ENCODE assay signal across 17 cellular contexts in the genomic region with DNA sequence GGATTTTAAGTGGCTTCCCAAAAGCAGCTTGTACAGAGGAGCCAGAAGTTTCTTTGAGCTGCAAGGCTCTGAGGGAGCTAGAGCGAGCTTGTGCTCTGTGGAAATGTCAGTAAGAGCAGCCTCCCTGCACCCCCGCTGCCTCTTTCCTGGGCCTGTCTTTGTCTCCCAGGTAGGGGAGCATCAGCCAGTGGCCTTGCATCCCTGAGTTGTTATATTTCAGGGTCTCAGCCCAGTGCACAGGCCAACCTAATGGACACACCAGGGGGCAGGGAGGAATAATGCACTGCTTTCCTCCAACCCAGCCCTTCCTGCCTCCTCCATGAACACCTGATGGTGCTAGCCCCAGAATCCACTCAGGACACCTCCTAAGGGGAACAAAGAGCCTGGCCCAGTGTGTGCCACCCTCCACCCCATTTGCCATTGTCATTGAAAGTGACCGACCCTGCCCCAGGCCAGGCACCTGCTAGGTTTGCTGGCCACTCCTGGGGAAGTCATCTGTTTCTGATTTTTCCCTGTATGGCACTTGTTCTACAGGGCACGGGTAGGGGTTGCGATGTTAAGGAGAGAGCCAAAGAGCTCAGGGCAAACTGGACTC. TPM values are rescaled to one million over a fixed set of nuclear protein-coding genes. Genes with fewer than 3 reads are reported as not detected.
A peak's percentile ranks its signal among the peaks of the same experiment; 100 is the strongest.
DNase-seq lines count a peak whose midpoint lies in the region; FAIRE-seq and TF ChIP-seq lines count a peak whose summit lies in the region.
"Had no signal": no experiment of that assay in that cellular context is flagged by ENCODE, and none has a peak within 500 bp of the region (broad histone marks: within the 10 kb centered on the region; RNA-seq: fewer than 3 reads in every experiment).

No MANE protein-coding gene starts in this region.

- H2BK20ac ChIP-seq in H1 (ENCODE audit: low read length): no peak overlapping the region

- H3K36me3 ChIP-seq in H7 (replicated peaks; ENCODE audit: control insufficient read depth, insufficient read depth, low read length) (no peaks in the 10 kb centered on the region), H1 (ENCODE audit: control insufficient read depth in 2 of 4, insufficient read depth in 4 of 4, low read length in 3 of 4) (no peaks in the 10 kb centered on the region)

- peak; percentile 25 for DNase-seq in NCI-H146 (lab: John Stamatoyannopoulos, UW)
- DNase-seq in NCI-H146 treated with DMSO at 0.1 percent for 48 hours (lab: John Stamatoyannopoulos, UW; ENCODE audit: unreplicated experiment): no peak
- peak; percentile 36 for DNase-seq in H7
- no peak for DNase-seq in H1 (ENCODE audit: low read depth in 1 of 2, low spot score in 2 of 2)
- peak; percentile 75 for DNase-seq in osteocyte (ENCODE audit: extremely low spot score, unreplicated experiment)
- DNase-seq in activated CD4-positive, alpha-beta memory T cell treated with anti-CD3 and anti-CD28 coated beads for 36 hours: no peak
- no peak for DNase-seq in NCI-H1092 treated with DMSO at 0.1 percent for 48 hours (lab: John Stamatoyannopoulos, UW)
- DNase-seq in NCI-H187 (lab: John Stamatoyannopoulos, UW): no peak
- DNase-seq: CD8-positive, alpha-beta T cell; COR-L47; DND-41; GDM1 had no signal

- no peak overlapping the region for H2BK5ac ChIP-seq in H1 (ENCODE audit: low read depth, low read length)

- WGBS in H1 (ENCODE audit: extremely low coverage in 1 of 2, insufficient coverage in 1 of 2, insufficient read length in 1 of 2, insufficient replicate concordance in 2 of 2, low coverage in 1 of 2, low lambda C conversion rate in 2 of 2, missing lambda C conversion rate in 1 of 2), 2 experiments: 78% methylated on average over 5 of the region's 5 CpGs; no CpG with 5 or more reads in 1 of the 2 experiments

- no peak overlapping the region for H2AK5ac ChIP-seq in H1 (ENCODE audit: low read depth, low read length)

- H3K4ac ChIP-seq in H1 (replicated peaks; ENCODE audit: insufficient read length, low read depth, low read length): no peak overlapping the region

- no peak overlapping the region for H3K27ac ChIP-seq in H1 (ENCODE audit: low read depth, low read length)
- H3K27ac ChIP-seq: 22Rv1, HL-60 had no signal

- TF ChIP-seq RAD21 in H1 (IDR thresholded peaks at IDR 0.05 in 1 of 2, conservative IDR thresholded peaks at IDR 0.05 in 1 of 2; ENCODE audit: low read depth in 2 of 2, low read length in 2 of 2): no peak

- H3K79me2 ChIP-seq in H1 (ENCODE audit: control insufficient read depth in 1 of 2, insufficient read depth in 2 of 2, low read length in 2 of 2): no peaks in the 10 kb centered on the region

- no peak overlapping the region for H3K9ac ChIP-seq in H1 (replicated peaks in 1 of 4; ENCODE audit: extremely low read depth in 1 of 4, low read depth in 3 of 4, low read length in 3 of 4)

- no peak for TF ChIP-seq POLR2A in H1 (IDR thresholded peaks at IDR 0.05; ENCODE audit: control extremely low read depth in 1 of 2, low read depth in 2 of 2, low read length in 2 of 2)

- H3K27me3 Mint-ChIP-seq in osteocyte (ENCODE audit: unreplicated experiment): peaks cover 37% of the 10 kb centered on the region
- no peaks in the 10 kb centered on the region for H3K27me3 Mint-ChIP-seq in activated CD4-positive, alpha-beta memory T cell treated with anti-CD3 and anti-CD28 coated beads for 36 hours

- no peak overlapping the region for H3K14ac ChIP-seq in H1 (ENCODE audit: insufficient read length)

- no peak overlapping the region for H4K91ac ChIP-seq in H1 (replicated peaks; ENCODE audit: insufficient read length, low read length)

- H3K23me2 ChIP-seq in H1 (ENCODE audit: low read depth, low read length): no peaks in the 10 kb centered on the region

- no peak overlapping the region for H4K8ac ChIP-seq in H1 (ENCODE audit: extremely low read depth, insufficient read depth, low read length)

- TF ChIP-seq CTCF in H1 (IDR thresholded peaks at IDR 0.05; ENCODE audit: control extremely low read depth in 1 of 3, insufficient read depth in 1 of 3, low read depth in 1 of 3, low read length in 3 of 3) (no peak), osteocyte (IDR thresholded peaks at IDR 0.05) (no peak)

- no peak overlapping the region for H2BK120ac ChIP-seq in H1 (replicated peaks; ENCODE audit: low read depth, low read length)

- TF ChIP-seq EP300 in H1 (IDR thresholded peaks at IDR 0.05; ENCODE audit: borderline replicate concordance in 1 of 2, low read depth in 2 of 2, low read length in 2 of 2): no peak

- H3K23ac ChIP-seq in H1 (ENCODE audit: insufficient read length): no peak overlapping the region

- peaks cover 2% of the 10 kb centered on the region for H3K4me1 Mint-ChIP-seq in osteocyte (ENCODE audit: unreplicated experiment)
- H3K4me1 Mint-ChIP-seq in activated CD4-positive, alpha-beta memory T cell treated with anti-CD3 and anti-CD28 coated beads for 36 hours (ENCODE audit: low read depth): peaks cover 13% of the 10 kb centered on the region

- POLR2A ChIA-PET in H1 (lab: Charles Lee; ENCODE audit: partially characterized antibody): interaction anchor here (1.2 to 1.8 kb wide), 2 partner anchors 9 to 15 kb away, joined by 4 to 5 read pairs; no protein-coding TSS in a partner anchor
- POLR2A ChIA-PET in activated CD4-positive, alpha-beta memory T cell treated with anti-CD3 and anti-CD28 coated beads for 36 hours (lab: Charles Lee): no interaction called here

- no peak overlapping the region for H3K18ac ChIP-seq in H1 (ENCODE audit: extremely low read depth, low read length)

- H3K56ac ChIP-seq in H1 (replicated peaks; ENCODE audit: insufficient read length, low read depth, low read length): no peak overlapping the region

- no peaks in the 10 kb centered on the region for H3K79me1 ChIP-seq in H1 (ENCODE audit: low read depth, low read length)

- CTCF ChIA-PET in H1 (lab: Charles Lee; ENCODE audit: partially characterized antibody): interaction anchor here (0.8 to 32.4 kb wide), 8 partner anchors 9 to 101 kb away, joined by 3 to 476 read pairs (median 8); partner anchors contain the start of genes KCTD19, LRRC36 and ZDHHC1
- CTCF ChIA-PET in activated CD4-positive, alpha-beta memory T cell treated with anti-CD3 and anti-CD28 coated beads for 36 hours (lab: Charles Lee): interaction anchor here (0.6 to 2.6 kb wide), 4 partner anchors 13 to 41 kb away, joined by 3 to 9 read pairs (median 4); no protein-coding TSS in a partner anchor

- H3K9me3 ChIP-seq in H1 (ENCODE audit: insufficient read depth in 2 of 2, low read depth in 1 of 2, low read length in 1 of 2): no peaks in the 10 kb centered on the region

- no peaks in the 10 kb centered on the region for H4K20me1 ChIP-seq in H1 (replicated peaks in 1 of 2; ENCODE audit: control insufficient read depth in 1 of 2, insufficient read depth in 2 of 2, low read length in 2 of 2)

- no peaks in the 10 kb centered on the region for H3K9me3 Mint-ChIP-seq in osteocyte (ENCODE audit: unreplicated experiment)
- no peaks in the 10 kb centered on the region for H3K9me3 Mint-ChIP-seq in activated CD4-positive, alpha-beta memory T cell treated with anti-CD3 and anti-CD28 coated beads for 36 hours
- H3K9me3 Mint-ChIP-seq: CD14-positive monocyte; CD8-positive, alpha-beta T cell had no signal

- peaks cover 3% of the 10 kb centered on the region for H3K27me3 ChIP-seq in H7 (ENCODE audit: control insufficient read depth, insufficient read depth, low read length)
- peaks cover 0 to 7% (median 3%) of the 10 kb centered on the region in 4 experiments; a peak in 3 of 7 replicates for H3K27me3 ChIP-seq in H1 (replicated peaks in 1 of 4; ENCODE audit: control insufficient read depth in 3 of 4, extremely low read depth in 1 of 4, insufficient read depth in 3 of 4, low read length in 3 of 4)

- no peak overlapping the region for H2BK15ac ChIP-seq in H1 (ENCODE audit: low read length)

- H3K4me3 ChIP-seq in H7 (ENCODE audit: insufficient read depth, low read depth, low read length) (no peak overlapping the region), H1 (ENCODE audit: extremely low read depth in 1 of 4, insufficient read depth in 2 of 4, low read depth in 3 of 4, low read length in 4 of 4) (no peak overlapping the region)

- no peak overlapping the region for H2AFZ ChIP-seq in H1 (ENCODE audit: low read length)

- no peaks in the 10 kb centered on the region for H3K36me3 Mint-ChIP-seq in osteocyte (ENCODE audit: unreplicated experiment)
- H3K36me3 Mint-ChIP-seq in activated CD4-positive, alpha-beta memory T cell treated with anti-CD3 and anti-CD28 coated beads for 36 hours: no peaks in the 10 kb centered on the region
- H3K36me3 Mint-ChIP-seq: CD8-positive, alpha-beta T cell had no signal

- peak overlapping the region; percentile 22 to 35; a peak in 2 of 4 replicates for H3K4me2 ChIP-seq in H1 (ENCODE audit: insufficient read depth in 1 of 2, low read depth in 2 of 2, low read length in 2 of 2)

- no peak overlapping the region; the same call in 1 of the 2 replicates for H2BK12ac ChIP-seq in H1 (ENCODE audit: low read depth, low read length)

- intact Hi-C loops in activated CD4-positive, alpha-beta memory T cell treated with anti-CD3 and anti-CD28 coated beads for 36 hours (cut with micrococcal nuclease): no loop called here

- H3K4me3 Mint-ChIP-seq in osteocyte (ENCODE audit: unreplicated experiment): no peak overlapping the region
- no peak overlapping the region for H3K4me3 Mint-ChIP-seq in activated CD4-positive, alpha-beta memory T cell treated with anti-CD3 and anti-CD28 coated beads for 36 hours
- H3K4me3 Mint-ChIP-seq: CD14-positive monocyte; CD8-positive, alpha-beta T cell had no signal

- H3K27ac Mint-ChIP-seq in osteocyte (ENCODE audit: unreplicated experiment): no peak overlapping the region
- H3K27ac Mint-ChIP-seq in activated CD4-positive, alpha-beta memory T cell treated with anti-CD3 and anti-CD28 coated beads for 36 hours: no peak overlapping the region
- H3K27ac Mint-ChIP-seq: CD14-positive monocyte; CD8-positive, alpha-beta T cell had no signal

- peaks cover 0 to 12% (median 4%) of the 10 kb centered on the region in 4 experiments; a peak in 5 of 7 replicates for H3K4me1 ChIP-seq in H1 (replicated peaks in 1 of 4; ENCODE audit: control insufficient read depth in 3 of 4, insufficient read depth in 4 of 4, low read length in 3 of 4)

- H4K5ac ChIP-seq in H1 (ENCODE audit: insufficient read length, low read depth, low read length): no peak overlapping the region

- no peak for FAIRE-seq in H1 (lab: Jason Lieb, UNC)
- FAIRE-seq: GM12892 had no signal

RNA-seq across cellular contexts. Expression of gene TPPP3, which starts 6.3 kb away (rescaled TPM):
- total RNA-seq in H7 (2014; rRNA removed; shearing (Covaris generic)): 0.44 and 0.80 TPM in 2 replicates
- 0.61 and 1.0 TPM in 2 replicates for total RNA-seq in H1 (2021; fragmentation: NEBNext Ultra II Directional; extraction: Animal tissue kit (Norgen Biotek cat#: 25700))
- 0.77 and 1.3 TPM in 2 replicates for polyA plus RNA-seq in H1 (2011; rRNA removed)
- polyA plus RNA-seq in H1 (2011; cell fraction: cytosol; rRNA removed): 1.4 TPM
- 1.4 TPM for polyA plus RNA-seq in H1 (2011; cell fraction: nucleus; rRNA removed)
- polyA plus RNA-seq in H1 (2012, experiment 1 of 2): 0.70 to 1.4 TPM (median 0.81 TPM) in 4 replicates
- 0.79 TPM for polyA plus RNA-seq in H1 (2012, experiment 2 of 2)
- 0.51 TPM for polyA plus RNA-seq in H1 (2013, experiment 1 of 2)
- 0.39 TPM for polyA plus RNA-seq in H1 (2013, experiment 2 of 2)
- 0.34 TPM in 1 of 2 replicates, not detected in the other for polyA minus RNA-seq in H1 (2011; rRNA and poly(A)+ RNA removed)
- not detected for polyA minus RNA-seq in H1 (2011; cell fraction: cytosol; rRNA and poly(A)+ RNA removed)
- polyA minus RNA-seq in H1 (2011; cell fraction: nucleus; rRNA and poly(A)+ RNA removed): 1.1 TPM
- total RNA-seq in osteocyte: 1.4 and 1.5 TPM in 2 replicates
- not detected for total RNA-seq in activated CD4-positive, alpha-beta memory T cell treated with anti-CD3 and anti-CD28 coated beads for 36 hours
- total RNA-seq: CD8-positive, alpha-beta T cell; H4 had no signal

RNA-seq across cellular contexts. Expression of gene ZDHHC1, which starts 29.3 kb away (rescaled TPM):
- total RNA-seq in H7 (2014; rRNA removed; shearing (Covaris generic)): 8.0 and 10.3 TPM in 2 replicates
- 3.1 and 3.5 TPM in 2 replicates for total RNA-seq in H1 (2021; fragmentation: NEBNext Ultra II Directional; extraction: Animal tissue kit (Norgen Biotek cat#: 25700))
- 4.9 and 7.5 TPM in 2 replicates for polyA plus RNA-seq in H1 (2011; rRNA removed)
- polyA plus RNA-seq in H1 (2011; cell fraction: cytosol; rRNA removed): 4.4 TPM
- 11.3 TPM for polyA plus RNA-seq in H1 (2011; cell fraction: nucleus; rRNA removed)
- polyA plus RNA-seq in H1 (2012, experiment 1 of 2): 2.6 to 5.3 TPM (median 3.4 TPM) in 4 replicates
- 2.2 TPM for polyA plus RNA-seq in H1 (2012, experiment 2 of 2)
- polyA plus RNA-seq in H1 (2013, experiment 1 of 2): 3.5 TPM
- polyA plus RNA-seq in H1 (2013, experiment 2 of 2): 3.4 TPM
- polyA minus RNA-seq in H1 (2011; rRNA and poly(A)+ RNA removed): 4.4 and 5.2 TPM in 2 replicates
- polyA minus RNA-seq in H1 (2011; cell fraction: cytosol; rRNA and poly(A)+ RNA removed): 2.8 TPM
- polyA minus RNA-seq in H1 (2011; cell fraction: nucleus; rRNA and poly(A)+ RNA removed): 10.0 TPM
- total RNA-seq in osteocyte: 13.5 and 15.4 TPM in 2 replicates
- total RNA-seq in activated CD4-positive, alpha-beta memory T cell treated with anti-CD3 and anti-CD28 coated beads for 36 hours: under 1 TPM; 0.57 to 0.68 TPM
- total RNA-seq: CD8-positive, alpha-beta T cell had no signal

RNA-seq across cellular contexts. Expression of gene HSD11B2, which starts 44.0 kb away (rescaled TPM):
- 25.1 and 35.1 TPM in 2 replicates for total RNA-seq in H7 (2014; rRNA removed; shearing (Covaris generic))
- total RNA-seq in H1 (2021; fragmentation: NEBNext Ultra II Directional; extraction: Animal tissue kit (Norgen Biotek cat#: 25700)): 25.9 and 28.7 TPM in 2 replicates
- 32.9 and 41.9 TPM in 2 replicates for polyA plus RNA-seq in H1 (2011; rRNA removed)
- polyA plus RNA-seq in H1 (2011; cell fraction: cytosol; rRNA removed): 27.5 TPM
- 43.8 TPM for polyA plus RNA-seq in H1 (2011; cell fraction: nucleus; rRNA removed)
- 33.8 to 46.5 TPM (median 42.5 TPM) in 4 replicates for polyA plus RNA-seq in H1 (2012, experiment 1 of 2)
- 32.9 TPM for polyA plus RNA-seq in H1 (2012, experiment 2 of 2)
- 52.3 TPM for polyA plus RNA-seq in H1 (2013, experiment 1 of 2)
- polyA plus RNA-seq in H1 (2013, experiment 2 of 2): 54.7 TPM
- 13.5 and 16.7 TPM in 2 replicates for polyA minus RNA-seq in H1 (2011; rRNA and poly(A)+ RNA removed)
- 22.1 TPM for polyA minus RNA-seq in H1 (2011; cell fraction: cytosol; rRNA and poly(A)+ RNA removed)
- 16.5 TPM for polyA minus RNA-seq in H1 (2011; cell fraction: nucleus; rRNA and poly(A)+ RNA removed)
- total RNA-seq in osteocyte: 0.40 and 0.68 TPM in 2 replicates
- 1 to 10 TPM in 1 of 2 experiments, under 1 TPM in 1; 0.71 to 1.3 TPM for total RNA-seq in activated CD4-positive, alpha-beta memory T cell treated with anti-CD3 and anti-CD28 coated beads for 36 hours
- total RNA-seq: CD8-positive, alpha-beta T cell had no signal
- polyA plus RNA-seq: CD14-positive monocyte had no signal

Comparison
In these comparisons a context has a peak if more than half of its experiments do, and no peak if none do; other contexts are left out.
1. DNase-seq: peak in NCI-H146 (single experiment), H7 (single experiment) and osteocyte (single experiment); none in NCI-H146 treated with DMSO at 0.1 percent for 48 hours (single experiment), H1 (0 of 2), activated CD4-positive, alpha-beta memory T cell treated with anti-CD3 and anti-CD28 coated beads for 36 hours (single experiment), NCI-H1092 treated with DMSO at 0.1 percent for 48 hours (single experiment) and NCI-H187 (0 of 2).
2. RNA of gene HSD11B2, which starts 44.0 kb away (total RNA-seq): 25.9 to 28.7 TPM in H1 and 25.1 to 35.1 TPM in H7; 0.71 to 1.3 TPM in activated CD4-positive, alpha-beta memory T cell treated with anti-CD3 and anti-CD28 coated beads for 36 hours and 0.40 to 0.68 TPM in osteocyte; every median in the first group is over 10 times any median in the second.